7 cellular contexts compared by ENCODE assay signal in genomic region chr6:2940010-2940850, GRCh38. TPM values are rescaled to one million over a fixed set of nuclear protein-coding genes. Genes with fewer than 3 reads are reported as not detected.
DNase-seq lines count a peak whose midpoint lies in the region; ATAC-seq lines count a peak whose summit lies in the region.

No MANE protein-coding gene starts in this region.

- peaks cover 32% of the 10 kb centered on the region for H3K9me3 Mint-ChIP-seq in activated CD4-positive, alpha-beta T cell treated with anti-CD3 and anti-CD28 coated beads, Interleukin-2, amount 10 ng/mL, durations not matched to agents 7 days and 5 days
- H3K9me3 Mint-ChIP-seq in immature natural killer cell, result peaks cover 0 to 14% (median 7%) of the 10 kb centered on the region in 6 donors

- H3K4me3 Mint-ChIP-seq in activated CD4-positive, alpha-beta T cell treated with anti-CD3 and anti-CD28 coated beads, Interleukin-2, amount 10 ng/mL, durations not matched to agents 7 days and 5 days, result peak overlapping the region; percentile 75
- peak overlapping the region; percentile 74 to 85 (median 79) for H3K4me3 Mint-ChIP-seq in immature natural killer cell

- H3K27me3 Mint-ChIP-seq in activated CD4-positive, alpha-beta T cell treated with anti-CD3 and anti-CD28 coated beads, Interleukin-2, amount 10 ng/mL, durations not matched to agents 7 days and 5 days, result no peaks in the 10 kb centered on the region
- H3K27me3 Mint-ChIP-seq in immature natural killer cell (ENCODE audit: low read depth in 3 of 3), result peaks cover 17 to 30% (median 30%) of the 10 kb centered on the region in 3 donors

- peaks cover 51% of the 10 kb centered on the region for H3K36me3 Mint-ChIP-seq in activated CD4-positive, alpha-beta T cell treated with anti-CD3 and anti-CD28 coated beads, Interleukin-2, amount 10 ng/mL, durations not matched to agents 7 days and 5 days (ENCODE audit: low read depth)
- peaks cover 0 to 11% (median 0%) of the 10 kb centered on the region in 3 donors for H3K36me3 Mint-ChIP-seq in immature natural killer cell

- CTCF ChIA-PET in activated CD4-positive, alpha-beta T cell treated with anti-CD3 and anti-CD28 coated beads, Interleukin-2, amount 10 ng/mL, durations not matched to agents 7 days and 5 days (lab: Charles Lee), result interaction anchor here (0.6 to 1.9 kb wide), 5 partner anchors 8 to 149 kb away, joined by 4 to 9 read pairs (median 5); no protein-coding TSS in a partner anchor

- peak overlapping the region; percentile 97 for H3K27ac Mint-ChIP-seq in activated CD4-positive, alpha-beta T cell treated with anti-CD3 and anti-CD28 coated beads, Interleukin-2, amount 10 ng/mL, durations not matched to agents 7 days and 5 days
- peak overlapping the region; percentile 92 to 95 (median 94) for H3K27ac Mint-ChIP-seq in immature natural killer cell

- peaks cover 64% of the 10 kb centered on the region for H3K4me1 Mint-ChIP-seq in activated CD4-positive, alpha-beta T cell treated with anti-CD3 and anti-CD28 coated beads, Interleukin-2, amount 10 ng/mL, durations not matched to agents 7 days and 5 days
- peaks cover 72 to 87% of the 10 kb centered on the region in 2 donors for H3K4me1 Mint-ChIP-seq in immature natural killer cell

- ATAC-seq in GM19452 (IDR thresholded peaks at IDR 0.05; ENCODE audit: unreplicated experiment), result peak; percentile 91
- ATAC-seq in HG03280 (IDR thresholded peaks at IDR 0.05; ENCODE audit: unreplicated experiment), result peak; percentile 85

- DNase-seq in activated CD4-positive, alpha-beta T cell treated with anti-CD3 and anti-CD28 coated beads, Interleukin-2, amount 10 ng/mL, durations not matched to agents 7 days and 5 days, result peak; percentile 84
- DNase-seq in immature natural killer cell (peak; percentile 80 to 86 (median 81)), NCI-H526 (lab: John Stamatoyannopoulos, UW) (no peak), LoVo (ENCODE audit: low spot score) (no peak)
- DNase-seq in stimulated activated naive CD4-positive, alpha-beta T cell (lab: John Stamatoyannopoulos, UW), result peak; percentile 69 to 90 (median 80)

- POLR2A ChIA-PET in activated CD4-positive, alpha-beta T cell treated with anti-CD3 and anti-CD28 coated beads, Interleukin-2, amount 10 ng/mL, durations not matched to agents 7 days and 5 days (lab: Charles Lee), result interaction anchor here (0.7 to 1.7 kb wide), 7 partner anchors 47 to 148 kb away, joined by 3 to 7 read pairs (median 4); partner anchors contain the start of gene SERPINB1

RNA-seq across cellular contexts. Expression of gene SERPINB6, which starts 31.1 kb away (rescaled TPM):
- total RNA-seq in activated CD4-positive, alpha-beta T cell treated with anti-CD3 and anti-CD28 coated beads, Interleukin-2, amount 10 ng/mL, durations not matched to agents 7 days and 5 days, result 10 to 100 TPM in 1 of 2 experiments, 1 to 10 TPM in 1; 9.1 to 14.3 TPM
- polyA plus RNA-seq in immature natural killer cell, result 100 to 1,000 TPM; 196 to 243 (median 199) TPM

RNA-seq across cellular contexts. Expression of gene SERPINB9, which starts 37.1 kb away (rescaled TPM):
- 10 to 100 TPM; 40.2 to 49.4 TPM for total RNA-seq in activated CD4-positive, alpha-beta T cell treated with anti-CD3 and anti-CD28 coated beads, Interleukin-2, amount 10 ng/mL, durations not matched to agents 7 days and 5 days
- polyA plus RNA-seq in immature natural killer cell, result 10 to 100 TPM; 20.7 to 50.4 (median 21.7) TPM

RNA-seq across cellular contexts. Expression of gene NQO2, which starts 59.5 kb away (rescaled TPM):
- 10 to 100 TPM; 37.5 to 43.2 TPM for total RNA-seq in activated CD4-positive, alpha-beta T cell treated with anti-CD3 and anti-CD28 coated beads, Interleukin-2, amount 10 ng/mL, durations not matched to agents 7 days and 5 days
- polyA plus RNA-seq in immature natural killer cell, result 10 to 100 TPM; 55.5 to 74.7 (median 67.9) TPM

Comparison
In these comparisons a context has a peak if more than half of its experiments do, and no peak if none do; other contexts are left out.
1. DNase-seq: peak in activated CD4-positive, alpha-beta T cell treated with anti-CD3 and anti-CD28 coated beads, Interleukin-2, amount 10 ng/mL, durations not matched to agents 7 days and 5 days (single experiment), immature natural killer cell (3 of 3) and stimulated activated naive CD4-positive, alpha-beta T cell (6 of 6); none in NCI-H526 (0 of 2) and LoVo (single experiment).